18 cellular contexts compared by ENCODE assay signal in the genomic region with DNA sequence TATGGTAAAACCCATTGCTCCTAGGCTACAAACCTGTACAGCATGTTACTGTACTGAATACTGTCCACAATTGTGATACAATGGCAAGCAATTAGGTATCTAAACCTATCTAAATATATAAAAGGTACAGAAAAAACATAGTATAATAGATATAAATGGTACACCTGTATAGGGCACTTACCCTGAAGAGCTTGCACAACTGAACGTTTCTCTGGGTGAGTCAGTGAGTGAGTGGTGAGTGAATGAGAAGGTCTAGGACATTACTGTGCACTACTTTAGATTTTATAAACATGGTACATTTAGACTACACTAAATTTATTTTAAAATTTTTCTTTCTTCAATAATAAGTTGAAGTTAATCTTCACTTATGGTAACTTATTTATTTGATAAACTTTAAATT.
"Had no signal": no experiment of that assay in that cellular context is flagged by ENCODE, and none has a peak within 500 bp of the region (broad histone marks: within the 10 kb centered on the region; RNA-seq: fewer than 3 reads in every experiment).

No MANE protein-coding gene starts in this region.

- H3K4me2 ChIP-seq: neural progenitor cell had no signal

- H3K36me3 ChIP-seq: esophagus muscularis mucosa, heart right ventricle, neural progenitor cell, sigmoid colon had no signal

- H3K4me3 Mint-ChIP-seq: activated B cell treated with CpG ODN at 0.5 μM for 24 hours; activated CD8-positive, alpha-beta T cell treated with anti-CD3 and anti-CD28 coated beads for 36 hours; activated naive CD4-positive, alpha-beta T cell treated with anti-CD3 and anti-CD28 coated beads, Interleukin-2, amount 10 ng/mL, durations not matched to agents 7 days and 5 days; activated naive CD8-positive, alpha-beta T cell treated with anti-CD3 and anti-CD28 coated beads, Interleukin-2, amount 50 U/mL, for 24 hours; activated T-cell treated with anti-CD3 and anti-CD28 coated beads, Interleukin-2, amount 50 U/mL, for 24 hours; naive thymus-derived CD4-positive, alpha-beta T cell; neural progenitor cell; stimulated activated naive B cell treated with anti-CD40 and anti-IgM and Interleukin-4, amounts not matched to agents 10 μg/mL and 1 μg/mL and 100 μg/mL, for 72 hours had no signal

- H3K27ac ChIP-seq: esophagus muscularis mucosa, heart right ventricle, neural progenitor cell, sigmoid colon had no signal

- H3K27ac Mint-ChIP-seq: activated B cell treated with CpG ODN at 0.5 μM for 24 hours; activated CD8-positive, alpha-beta T cell treated with anti-CD3 and anti-CD28 coated beads for 36 hours; activated naive CD4-positive, alpha-beta T cell treated with anti-CD3 and anti-CD28 coated beads, Interleukin-2, amount 10 ng/mL, durations not matched to agents 7 days and 5 days; activated naive CD8-positive, alpha-beta T cell treated with anti-CD3 and anti-CD28 coated beads, Interleukin-2, amount 50 U/mL, for 24 hours; activated T-cell treated with anti-CD3 and anti-CD28 coated beads, Interleukin-2, amount 50 U/mL, for 24 hours; naive thymus-derived CD4-positive, alpha-beta T cell; neural progenitor cell; stimulated activated naive B cell treated with anti-CD40 and anti-IgM and Interleukin-4, amounts not matched to agents 10 μg/mL and 1 μg/mL and 100 μg/mL, for 72 hours had no signal

- DNase-seq: activated B cell treated with CpG ODN at 0.5 μM for 24 hours; activated CD4-positive, alpha-beta T cell treated with anti-CD3 and anti-CD28 coated beads for 4 hours; activated CD8-positive, alpha-beta T cell treated with anti-CD3 and anti-CD28 coated beads for 36 hours; activated naive CD4-positive, alpha-beta T cell treated with anti-CD3 and anti-CD28 coated beads, Interleukin-2, amount 10 ng/mL, durations not matched to agents 7 days and 5 days; activated naive CD8-positive, alpha-beta T cell treated with anti-CD3 and anti-CD28 coated beads, Interleukin-2, amount 50 U/mL, for 24 hours; activated T-cell treated with anti-CD3 and anti-CD28 coated beads, Interleukin-2, amount 50 U/mL, for 24 hours; aorta; cerebellar nuclear complex; effector CD4-positive, alpha-beta T cell; heart right ventricle; mesendoderm; naive thymus-derived CD4-positive, alpha-beta T cell; sigmoid colon; stimulated activated naive B cell treated with anti-CD40 and anti-IgM and Interleukin-4, amounts not matched to agents 10 μg/mL and 1 μg/mL and 100 μg/mL, for 72 hours; T-helper 1 cell; T-helper 9 cell had no signal

- ATAC-seq: activated CD8-positive, alpha-beta T cell treated with anti-CD3 and anti-CD28 coated beads for 36 hours; activated naive CD8-positive, alpha-beta T cell treated with anti-CD3 and anti-CD28 coated beads, Interleukin-2, amount 50 U/mL, for 24 hours; heart right ventricle; naive thymus-derived CD4-positive, alpha-beta T cell; stimulated activated naive B cell treated with anti-CD40 and anti-IgM and Interleukin-4, amounts not matched to agents 10 μg/mL and 1 μg/mL and 100 μg/mL, for 72 hours had no signal

- H3K36me3 Mint-ChIP-seq: activated naive CD4-positive, alpha-beta T cell treated with anti-CD3 and anti-CD28 coated beads, Interleukin-2, amount 10 ng/mL, durations not matched to agents 7 days and 5 days; naive thymus-derived CD4-positive, alpha-beta T cell; neural progenitor cell; stimulated activated naive B cell treated with anti-CD40 and anti-IgM and Interleukin-4, amounts not matched to agents 10 μg/mL and 1 μg/mL and 100 μg/mL, for 72 hours had no signal

- H3K9me3 Mint-ChIP-seq: activated B cell treated with CpG ODN at 0.5 μM for 24 hours; activated CD8-positive, alpha-beta T cell treated with anti-CD3 and anti-CD28 coated beads for 36 hours; activated naive CD4-positive, alpha-beta T cell treated with anti-CD3 and anti-CD28 coated beads, Interleukin-2, amount 10 ng/mL, durations not matched to agents 7 days and 5 days; activated naive CD8-positive, alpha-beta T cell treated with anti-CD3 and anti-CD28 coated beads, Interleukin-2, amount 50 U/mL, for 24 hours; activated T-cell treated with anti-CD3 and anti-CD28 coated beads, Interleukin-2, amount 50 U/mL, for 24 hours; neural progenitor cell; stimulated activated naive B cell treated with anti-CD40 and anti-IgM and Interleukin-4, amounts not matched to agents 10 μg/mL and 1 μg/mL and 100 μg/mL, for 72 hours had no signal

- H2AFZ ChIP-seq: neural progenitor cell had no signal

- H3K27me3 Mint-ChIP-seq: activated B cell treated with CpG ODN at 0.5 μM for 24 hours; activated CD8-positive, alpha-beta T cell treated with anti-CD3 and anti-CD28 coated beads for 36 hours; activated naive CD8-positive, alpha-beta T cell treated with anti-CD3 and anti-CD28 coated beads, Interleukin-2, amount 50 U/mL, for 24 hours; activated T-cell treated with anti-CD3 and anti-CD28 coated beads, Interleukin-2, amount 50 U/mL, for 24 hours; naive thymus-derived CD4-positive, alpha-beta T cell; stimulated activated naive B cell treated with anti-CD40 and anti-IgM and Interleukin-4, amounts not matched to agents 10 μg/mL and 1 μg/mL and 100 μg/mL, for 72 hours had no signal

- H3K9ac ChIP-seq: neural progenitor cell had no signal

- H3K27me3 ChIP-seq: esophagus muscularis mucosa, heart right ventricle, neural progenitor cell, sigmoid colon had no signal

- H3K9me3 ChIP-seq: esophagus muscularis mucosa, heart right ventricle, sigmoid colon had no signal

- H3K4me3 ChIP-seq: esophagus muscularis mucosa, heart right ventricle, neural progenitor cell, sigmoid colon had no signal
